In the genomic region with DNA sequence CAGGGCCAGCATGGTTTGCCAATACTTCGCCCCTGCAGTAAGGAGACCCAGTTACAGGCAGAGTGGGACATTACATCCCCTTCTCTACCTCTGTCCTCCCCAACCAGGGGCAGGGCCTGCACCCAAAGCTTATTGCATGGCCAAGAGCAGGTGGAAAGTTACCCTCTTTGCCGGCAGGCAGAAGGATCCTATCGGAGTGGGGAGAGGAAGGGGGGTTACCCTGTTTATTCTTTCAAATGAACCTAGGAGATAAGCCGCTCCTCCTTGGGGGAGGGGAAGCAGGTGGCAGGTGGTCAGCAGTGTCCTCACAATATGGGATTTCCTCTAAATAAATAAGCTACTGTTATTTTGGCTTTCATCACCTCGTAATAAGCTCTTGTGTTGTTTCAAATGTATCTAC, we compare ENCODE assay signal across 1 cellular context.
A peak's percentile ranks its signal among the peaks of the same experiment; 100 is the strongest.
TF ChIP-seq lines count a peak whose summit lies in the region.

No MANE protein-coding gene starts in this region.

TF ChIP-seq in H1, 55 proteins besides CTCF, POLR2A, EP300 and RAD21:
- TF ChIP-seq TCF12 (IDR thresholded peaks at IDR 0.05; ENCODE audit: low read depth, low read length) (peak; percentile 82; the same call in 1 of the 2 replicates), TBP (IDR thresholded peaks at IDR 0.05; ENCODE audit: low read depth, low read length) (no peak), BCL11A (IDR thresholded peaks at IDR 0.05; ENCODE audit: low read depth in 2 of 2, low read length in 2 of 2) (no peak), JUN (IDR thresholded peaks at IDR 0.05; ENCODE audit: low read depth, low read length) (no peak), POLR2AphosphoS5 (IDR thresholded peaks at IDR 0.05; ENCODE audit: low read depth, low read length) (peak; percentile 41; the same call in 1 of the 2 replicates), ASH2L (IDR thresholded peaks at IDR 0.05; ENCODE audit: low read length) (no peak), RXRA (IDR thresholded peaks at IDR 0.05; ENCODE audit: insufficient read depth, low read depth, low read length) (no peak), RFX5 (IDR thresholded peaks at IDR 0.05; ENCODE audit: borderline replicate concordance, low read depth, low read length) (no peak), RBBP5 (IDR thresholded peaks at IDR 0.05; ENCODE audit: borderline replicate concordance, low read depth, low read length) (no peak), HDAC6 (IDR thresholded peaks at IDR 0.05; ENCODE audit: low read depth, low read length) (no peak), TEAD4 (IDR thresholded peaks at IDR 0.05; ENCODE audit: low read depth, low read length) (no peak), KDM1A (IDR thresholded peaks at IDR 0.05; ENCODE audit: borderline replicate concordance, low read length) (no peak), POU5F1 (IDR thresholded peaks at IDR 0.05; ENCODE audit: low read depth, low read length) (no peak)
- TF ChIP-seq, protein P1, sequence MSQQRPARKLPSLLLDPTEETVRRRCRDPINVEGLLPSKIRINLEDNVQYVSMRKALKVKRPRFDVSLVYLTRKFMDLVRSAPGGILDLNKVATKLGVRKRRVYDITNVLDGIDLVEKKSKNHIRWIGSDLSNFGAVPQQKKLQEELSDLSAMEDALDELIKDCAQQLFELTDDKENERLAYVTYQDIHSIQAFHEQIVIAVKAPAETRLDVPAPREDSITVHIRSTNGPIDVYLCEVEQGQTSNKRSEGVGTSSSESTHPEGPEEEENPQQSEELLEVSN (IDR thresholded peaks at IDR 0.05): no peak
- TF ChIP-seq, protein P2, sequence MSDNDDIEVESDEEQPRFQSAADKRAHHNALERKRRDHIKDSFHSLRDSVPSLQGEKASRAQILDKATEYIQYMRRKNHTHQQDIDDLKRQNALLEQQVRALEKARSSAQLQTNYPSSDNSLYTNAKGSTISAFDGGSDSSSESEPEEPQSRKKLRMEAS (IDR thresholded peaks at IDR 0.05): peak; percentile 30; the same call in 1 of the 2 replicates
